Comparison of ENCODE assay signal across 8 cellular contexts in genomic region chr20:64062596-64063388, GRCh38. TPM values are rescaled to one million over a fixed set of nuclear protein-coding genes. Genes with fewer than 3 reads are reported as not detected.
DNase-seq lines count a peak whose midpoint lies in the region; ATAC-seq and TF ChIP-seq lines count a peak whose summit lies in the region.

TCEA2 (plus strand) TSS chr20:64063198; CDS start chr20:64063313, 115 bp downstream.

- H4K5ac ChIP-seq in mesendoderm (ENCODE audit: low read length): no peak within 1 kb of the TSS

- no CpG with 5 or more reads among the region's 85 CpGs for WGBS in mesendoderm (ENCODE audit: extremely low coverage, insufficient coverage, low lambda C conversion rate)

- TF ChIP-seq CTCF in CD4-positive, alpha-beta T cell (IDR thresholded peaks at IDR 0.05): no peak
- no peak for TF ChIP-seq CTCF in GM20000 (IDR thresholded peaks at IDR 0.05; ENCODE audit: extremely low read depth, missing control alignments)

- peak within 1 kb of the TSS; percentile 70 for H3K4me3 ChIP-seq in mesendoderm (ENCODE audit: low read length)

- peak within 1 kb of the TSS; percentile 92 for H3K9ac ChIP-seq in mesendoderm (ENCODE audit: low read length)

- H3K4me3 Mint-ChIP-seq in CD4-positive, alpha-beta T cell: peak within 1 kb of the TSS; percentile 85
- H3K4me3 Mint-ChIP-seq in effector memory CD8-positive, alpha-beta T cell: peak within 1 kb of the TSS; percentile 85 to 91

- peak within 1 kb of the TSS; percentile 84 for H3K4me2 ChIP-seq in mesendoderm (ENCODE audit: low read length)

- peaks cover 3% of the 10 kb centered on the region for H3K4me1 ChIP-seq in mesendoderm (ENCODE audit: control insufficient read depth, low read depth, low read length)

- no peaks in the 10 kb centered on the region for H3K36me3 Mint-ChIP-seq in CD4-positive, alpha-beta T cell (ENCODE audit: low read depth)
- peaks cover 15% of the 10 kb centered on the region for H3K36me3 Mint-ChIP-seq in effector memory CD8-positive, alpha-beta T cell (ENCODE audit: insufficient read depth)

- H3K79me1 ChIP-seq in mesendoderm (ENCODE audit: low read length): peaks cover 2% of the 10 kb centered on the region

- no peak within 1 kb of the TSS for H3K27ac ChIP-seq in CD4-positive, alpha-beta T cell (ENCODE audit: low read depth, low read length)
- peak within 1 kb of the TSS; percentile 17 for H3K27ac ChIP-seq in mesendoderm (ENCODE audit: low read depth, low read length)

- POLR2A ChIA-PET in CD4-positive, alpha-beta T cell (lab: Charles Lee): interaction anchor here (0.7 to 1.9 kb wide), 11 partner anchors 14 to 494 kb away, joined by 3 to 14 read pairs (median 4); partner anchors contain the start of genes LKAAEAR1, OPRL1, RGS19 and SOX18

- H3K36me3 ChIP-seq in mesendoderm (ENCODE audit: control insufficient read depth, insufficient read depth, low read length): no peaks in the 10 kb centered on the region

- H2AK5ac ChIP-seq in mesendoderm (ENCODE audit: low read length): peak within 1 kb of the TSS; percentile 5

- peak within 1 kb of the TSS; percentile 96 for H3K56ac ChIP-seq in mesendoderm (ENCODE audit: low read length)

- peaks cover 41% of the 10 kb centered on the region for H3K4me1 Mint-ChIP-seq in CD4-positive, alpha-beta T cell (ENCODE audit: low read depth)
- peaks cover 40 to 47% of the 10 kb centered on the region in 2 donors for H3K4me1 Mint-ChIP-seq in effector memory CD8-positive, alpha-beta T cell (ENCODE audit: low read depth in 2 of 2)

- intact Hi-C loops in CD4-positive, alpha-beta T cell (cut with DNase I, micrococcal nuclease): loop anchor here (1.0 to 10.0 kb wide), 7 partner anchors 16 to 408 kb away; partner anchors contain the start of genes RGS19 (in 2 of the 2), ARFRP1 (in 1 of the 2), DNAJC5 (in 1 of the 2) and PRPF6 (in 1 of the 2)

- H3K23ac ChIP-seq in mesendoderm (ENCODE audit: low read length): no peak within 1 kb of the TSS

- H2BK5ac ChIP-seq in mesendoderm (ENCODE audit: low read length): no peak within 1 kb of the TSS

- peak within 1 kb of the TSS; percentile 46 for H3K4ac ChIP-seq in mesendoderm (ENCODE audit: low read depth, low read length)

- ATAC-seq in CD4-positive, alpha-beta T cell (ENCODE audit: poor library complexity): peak; percentile 90
- peak; percentile 85 for ATAC-seq in effector memory CD8-positive, alpha-beta T cell (replicated peaks)

- H4K8ac ChIP-seq in mesendoderm (ENCODE audit: low read depth, low read length): peak within 1 kb of the TSS; percentile 90

- no peak within 1 kb of the TSS for H2BK15ac ChIP-seq in mesendoderm (replicated peaks; ENCODE audit: low read depth)

- peak within 1 kb of the TSS; percentile 78 for H3K18ac ChIP-seq in mesendoderm (ENCODE audit: low read length)

- no peak within 1 kb of the TSS for H2BK120ac ChIP-seq in mesendoderm (ENCODE audit: low read depth, low read length)

- H3K9me3 ChIP-seq in CD4-positive, alpha-beta T cell (ENCODE audit: control insufficient read depth, low read length): no peaks in the 10 kb centered on the region

- peak; percentile 86 to 96 (median 92) for DNase-seq in CD4-positive, alpha-beta T cell
- DNase-seq in GM20000 (ENCODE audit: low spot score): peak; percentile 98
- DNase-seq in HT1080 (ENCODE audit: low read depth): peak; percentile 92
- peak; percentile 91 to 96 for DNase-seq in NOMO-1 (lab: John Stamatoyannopoulos, UW; ENCODE audit: unreplicated experiment in 2 of 2)
- DNase-seq in activated CD8-positive, alpha-beta memory T cell treated with anti-CD3 and anti-CD28 coated beads for 48 hours (ENCODE audit: low read depth in 2 of 3, low spot score in 2 of 3): peak; percentile 88 to 90 (median 89)
- DNase-seq in effector memory CD8-positive, alpha-beta T cell: peak; percentile 87 to 90 (median 88)
- peak; percentile 94 for DNase-seq in mesendoderm
- DNase-seq in stimulated activated CD8-positive, alpha-beta memory T cell treated with anti-CD3 and anti-CD28 coated beads, Interleukin-12 subunit alpha, Interleukin-12 subunit beta, amount 100 ng/mL, for 4 hours (ENCODE audit: low read depth): peak; percentile 88

- H3K9me3 Mint-ChIP-seq in CD4-positive, alpha-beta T cell: no peaks in the 10 kb centered on the region
- no peaks in the 10 kb centered on the region for H3K9me3 Mint-ChIP-seq in effector memory CD8-positive, alpha-beta T cell

- H3K27me3 ChIP-seq in CD4-positive, alpha-beta T cell (ENCODE audit: control insufficient read depth, insufficient read depth, low read length): no peaks in the 10 kb centered on the region
- no peaks in the 10 kb centered on the region for H3K27me3 ChIP-seq in mesendoderm (ENCODE audit: insufficient read depth, low read length, poor library complexity)

- no peaks in the 10 kb centered on the region for H3K79me2 ChIP-seq in mesendoderm (ENCODE audit: control insufficient read depth, insufficient read depth, low read length)

- CTCF ChIA-PET in CD4-positive, alpha-beta T cell (lab: Charles Lee): interaction anchor here (1.5 to 1.9 kb wide), 2 partner anchors 20 to 24 kb away, joined by 6 to 15 read pairs; no protein-coding TSS in a partner anchor

- no peaks in the 10 kb centered on the region for H3K27me3 Mint-ChIP-seq in CD4-positive, alpha-beta T cell
- H3K27me3 Mint-ChIP-seq in effector memory CD8-positive, alpha-beta T cell: no peaks in the 10 kb centered on the region

- peak within 1 kb of the TSS; percentile 48 for H3K27ac Mint-ChIP-seq in CD4-positive, alpha-beta T cell
- peak within 1 kb of the TSS; percentile 90 to 91 for H3K27ac Mint-ChIP-seq in effector memory CD8-positive, alpha-beta T cell

RNA-seq across cellular contexts. Expression of gene TCEA2, which starts in this region (rescaled TPM):
- 10 to 100 TPM; 28.4 to 29.9 TPM for total RNA-seq in CD4-positive, alpha-beta T cell
- total RNA-seq in HT1080 (2014; rRNA removed; shearing (Covaris generic)): 13.4 and 16.7 TPM in 2 replicates
- polyA plus RNA-seq in HT1080 (2015; cell fraction: cytosol; rRNA removed): 24.0 and 26.3 TPM in 2 replicates
- polyA plus RNA-seq in HT1080 (2015; cell fraction: nucleus; rRNA removed): 27.4 TPM in 2 replicates
- 29.9 TPM for polyA plus RNA-seq in mesendoderm (2013, experiment 1 of 2)
- 30.7 TPM for polyA plus RNA-seq in mesendoderm (2013, experiment 2 of 2)
